33 cellular contexts compared by ENCODE assay signal in the genomic region with DNA sequence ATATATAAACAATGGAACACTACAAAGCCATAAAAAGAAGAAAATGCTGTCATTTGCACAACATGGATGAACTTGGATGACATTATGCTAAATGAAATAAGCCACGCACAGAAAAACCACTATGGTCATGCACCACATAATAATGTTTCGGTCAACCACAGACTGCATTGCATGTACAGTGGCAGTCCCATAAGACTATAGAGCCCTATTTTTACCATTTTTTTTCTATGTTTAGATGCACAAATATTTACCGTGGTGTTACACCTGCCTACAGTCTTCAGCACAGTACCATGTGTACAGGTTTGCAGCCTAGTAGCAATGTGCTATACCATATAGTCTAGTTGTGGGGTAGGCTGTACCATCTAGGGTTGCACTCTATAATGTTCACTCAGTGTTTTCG.
"Had no signal": no experiment of that assay in that cellular context is flagged by ENCODE, and none has a peak within 500 bp of the region (broad histone marks: within the 10 kb centered on the region; RNA-seq: fewer than 3 reads in every experiment).

No MANE protein-coding gene starts in this region.

- H3K27ac ChIP-seq: adrenal gland, body of pancreas, brain microvascular endothelial cell, breast epithelium, VCaP had no signal

- H3K4me1 ChIP-seq: body of pancreas, breast epithelium had no signal

- H3K4me3 ChIP-seq: adrenal gland, body of pancreas, breast epithelium had no signal

- H3K27me3 ChIP-seq: adrenal gland, body of pancreas, brain microvascular endothelial cell, breast epithelium had no signal

- H3K36me3 ChIP-seq: adrenal gland, brain microvascular endothelial cell, breast epithelium had no signal

- DNase-seq: activated B cell treated with CpG ODN at 0.5 μM for 24 hours; activated CD4-positive, alpha-beta memory T cell treated with anti-CD3 and anti-CD28 coated beads for 36 hours; activated CD4-positive, alpha-beta T cell treated with anti-CD3 and anti-CD28 coated beads for 4 hours; activated CD4-positive, alpha-beta T cell treated with anti-CD3 and anti-CD28 coated beads, Interleukin-2, amount 50 U/mL, for 1 hour; activated CD4-positive, alpha-beta T cell treated with anti-CD3 and anti-CD28 coated beads, Interleukin-2, amount 50 U/mL, for 4 hours; activated CD4-positive, CD25-positive, alpha-beta regulatory T cell treated with anti-CD3 and anti-CD28 coated beads, Interleukin-2, amount 50 U/mL, for 72 hours; activated CD8-positive, alpha-beta memory T cell treated with anti-CD3 and anti-CD28 coated beads, Interleukin-2, amount 50 U/mL, for 4 hours; activated CD8-positive, alpha-beta T cell treated with anti-CD3 and anti-CD28 coated beads for 36 hours; activated effector memory CD4-positive, alpha-beta T cell treated with anti-CD3 and anti-CD28 coated beads, Interleukin-2, amount 50 U/mL, for 16 hours; activated gamma-delta T cell treated with Interleukin-2 at 50 U/mL for 16 hours; activated naive CD4-positive, alpha-beta T cell; activated naive CD4-positive, alpha-beta T cell treated with anti-CD3 and anti-CD28 coated beads for 36 hours; activated naive CD4-positive, alpha-beta T cell treated with anti-CD3 and anti-CD28 coated beads, Interleukin-2, amount 50 U/mL, for 16 hours; activated naive CD8-positive, alpha-beta T cell treated with anti-CD3 and anti-CD28 coated beads for 36 hours; activated T-cell treated with anti-CD3 and anti-CD28 coated beads for 4 hours; activated T-cell treated with anti-CD3 and anti-CD28 coated beads, Interleukin-2, amount 50 U/mL, for 1 hour; activated T-cell treated with anti-CD3 and anti-CD28 coated beads, Interleukin-2, amount 50 U/mL, for 4 hours; activated T-cell treated with anti-CD3 and anti-CD28 coated beads, Interleukin-2, amount 50 U/mL, for 72 hours; adrenal gland; amniotic stem cell; aorta; body of pancreas; brain microvascular endothelial cell; central memory CD4-positive, alpha-beta T cell; T-helper 1 cell; T-helper 2 cell; T-helper 9 cell had no signal

- ATAC-seq: activated CD8-positive, alpha-beta T cell treated with anti-CD3 and anti-CD28 coated beads for 36 hours; activated naive CD4-positive, alpha-beta T cell treated with anti-CD3 and anti-CD28 coated beads, Interleukin-2, amount 50 U/mL, for 72 hours; activated T-cell treated with anti-CD3 and anti-CD28 coated beads, Interleukin-2, amount 50 U/mL, for 4 hours; activated T-cell treated with anti-CD3 and anti-CD28 coated beads, Interleukin-2, amount 50 U/mL, for 72 hours; activated T-helper 17 cell treated with anti-CD3 and anti-CD28 coated beads, Interleukin-2, amount 50 U/mL, for 72 hours; body of pancreas had no signal

- H3K9me3 ChIP-seq: adrenal gland, body of pancreas had no signal

- FAIRE-seq: astrocyte, TTC549 had no signal
